Comparison of ENCODE assay signal across 33 cellular contexts in the genomic region with DNA sequence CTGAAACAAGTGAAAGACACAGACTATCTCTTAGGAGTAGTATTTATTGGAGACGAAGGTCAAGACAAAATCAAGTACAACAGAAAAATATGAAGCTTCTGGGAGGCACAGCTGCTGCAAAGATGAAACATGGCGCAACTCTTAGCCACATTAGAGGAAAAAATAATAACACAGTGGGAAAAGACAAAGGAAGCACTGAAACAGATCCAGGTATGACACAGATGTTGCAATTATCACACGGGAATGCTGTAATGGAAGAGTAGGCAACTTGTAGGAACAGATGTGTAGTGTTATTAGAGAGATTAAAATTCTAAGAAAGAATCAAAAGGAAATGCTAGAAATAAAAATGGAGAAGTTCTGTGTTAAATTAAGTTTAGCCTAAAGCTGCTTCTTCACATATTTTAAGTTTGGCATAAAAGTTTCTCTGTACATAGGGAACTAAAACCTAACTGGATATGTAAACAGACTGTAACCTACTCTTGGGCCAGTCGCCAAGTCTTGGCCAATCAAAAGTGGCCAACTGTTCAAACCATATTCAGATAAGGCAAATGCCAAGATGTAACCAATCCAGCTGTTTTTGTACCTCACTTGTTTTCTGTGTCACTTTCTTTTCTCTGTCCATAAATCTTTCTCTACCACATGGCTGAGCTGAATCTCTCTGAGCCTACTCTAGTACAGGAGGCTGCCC.
DNase-seq lines count a peak whose midpoint lies in the region; ATAC-seq, FAIRE-seq and TF ChIP-seq lines count a peak whose summit lies in the region.
"Had no signal": no experiment of that assay in that cellular context is flagged by ENCODE, and none has a peak within 500 bp of the region (broad histone marks: within the 10 kb centered on the region; RNA-seq: fewer than 3 reads in every experiment).

No MANE protein-coding gene starts in this region.

- WGBS in small intestine, 3 donors, result 34 to 71% (median 54%) methylated on average over 4 of the region's 4 CpGs
- 61 to 73% methylated on average over 3 to 4 of the region's 4 CpGs for WGBS in gastroesophageal sphincter (ENCODE audit: low coverage in 1 of 2), 2 donors

- TF ChIP-seq POLR2A in gastroesophageal sphincter (IDR thresholded peaks at IDR 0.05), result no peak

- H3K4me3 ChIP-seq in epithelial cell of esophagus (ENCODE audit: low read length), result no peak overlapping the region
- no peak overlapping the region for H3K4me3 ChIP-seq in small intestine (ENCODE audit: low read depth in 1 of 2, low read length in 2 of 2)
- H3K4me3 ChIP-seq in gastroesophageal sphincter, result no peak overlapping the region
- H3K4me3 ChIP-seq: GM23338, hepatocyte, left lung, PC-9, right atrium auricular region, thyroid gland had no signal

- H3K9me3 ChIP-seq in small intestine (ENCODE audit: control insufficient read depth, low read depth) (no peaks in the 10 kb centered on the region), gastroesophageal sphincter (no peaks in the 10 kb centered on the region)
- H3K9me3 ChIP-seq: right atrium auricular region, thyroid gland had no signal

- no peak overlapping the region for H3K27ac ChIP-seq in small intestine (ENCODE audit: low read depth in 1 of 2, low read length in 1 of 2)
- no peak overlapping the region for H3K27ac ChIP-seq in gastroesophageal sphincter
- H3K27ac ChIP-seq: 22Rv1, hepatocyte, left lung, PC-9, right atrium auricular region, thyroid gland had no signal

- H3K4me1 ChIP-seq in small intestine (ENCODE audit: control insufficient read depth in 2 of 2, insufficient read depth in 1 of 2, low read depth in 1 of 2, low read length in 1 of 2), result peaks cover 0 to 3% of the 10 kb centered on the region in 2 donors
- no peaks in the 10 kb centered on the region for H3K4me1 ChIP-seq in gastroesophageal sphincter
- H3K4me1 ChIP-seq: left lung, right atrium auricular region, thyroid gland had no signal

- TF ChIP-seq CTCF in epithelial cell of esophagus (IDR thresholded peaks at IDR 0.05; ENCODE audit: insufficient read depth, low read depth, low read length, missing control alignments) (no peak), gastroesophageal sphincter (IDR thresholded peaks at IDR 0.05) (no peak)

- H3K36me3 ChIP-seq in small intestine (ENCODE audit: control insufficient read depth in 2 of 2, insufficient read depth in 2 of 2, low read length in 2 of 2) (no peaks in the 10 kb centered on the region), gastroesophageal sphincter (no peaks in the 10 kb centered on the region)
- H3K36me3 ChIP-seq: left lung, right atrium auricular region, thyroid gland had no signal

- FAIRE-seq in small intestine (lab: Jason Lieb, UNC), result no peak
- FAIRE-seq: HTR-8/SVneo, TTC549 had no signal

- ATAC-seq in GM21723 (IDR thresholded peaks at IDR 0.05; ENCODE audit: unreplicated experiment), result no peak
- no peak for ATAC-seq in gastroesophageal sphincter
- ATAC-seq: activated CD4-positive, CD25-positive, alpha-beta regulatory T cell treated with anti-CD3 and anti-CD28 coated beads, Interleukin-2, amount 50 U/mL, for 24 hours; GM23338; left lung; natural killer cell; T-cell had no signal

- no peaks in the 10 kb centered on the region for H3K27me3 ChIP-seq in small intestine (ENCODE audit: control insufficient read depth in 2 of 2, insufficient read depth in 2 of 2, low read length in 2 of 2)
- H3K27me3 ChIP-seq in gastroesophageal sphincter, result no peaks in the 10 kb centered on the region
- H3K27me3 ChIP-seq: hepatocyte, left lung, right atrium auricular region, thyroid gland had no signal

- peak; percentile 29 for DNase-seq in DMS 273 (lab: John Stamatoyannopoulos, UW; ENCODE audit: unreplicated experiment)
- DNase-seq in DMS 273 treated with DMSO at 0.1 percent for 48 hours (lab: John Stamatoyannopoulos, UW), result no peak
- DNase-seq in OCI-M1 (lab: John Stamatoyannopoulos, UW), result peak; percentile 65
- DNase-seq in epithelial cell of esophagus (ENCODE audit: low read depth), result peak; percentile 38
- peak; percentile 5 for DNase-seq in small intestine
- DNase-seq in NCI-H1417 (lab: John Stamatoyannopoulos, UW), result no peak
- DNase-seq: activated CD4-positive, alpha-beta memory T cell treated with anti-CD3 and anti-CD28 coated beads, Interleukin-2, amount 10 ng/mL, durations not matched to agents 7 days and 5 days; activated effector memory CD4-positive, alpha-beta T cell treated with Interleukin-2 at 50 U/mL for 16 hours; activated naive CD8-positive, alpha-beta T cell treated with anti-CD3 and anti-CD28 coated beads, Interleukin-2, amount 10 ng/mL, durations not matched to agents 7 days and 5 days; AML-193; CD4-positive, alpha-beta memory T cell; DMS79; effector CD8-positive, alpha-beta T cell; erythroblast; foreskin fibroblast; left lung; natural killer cell; NCI-H1092 treated with DMSO at 0.1 percent for 48 hours; NCI-H226; PC-9; SIG-M5; stimulated activated naive CD4-positive, alpha-beta T cell treated with Interleukin-2 at 50 U/mL for 16 hours; T-cell; thyroid gland had no signal

- no peak for TF ChIP-seq EP300 in gastroesophageal sphincter (IDR thresholded peaks at IDR 0.05)

Comparison
In these comparisons a context has a peak if more than half of its experiments do, and no peak if none do; other contexts are left out.
1. DNase-seq: peak in DMS 273 (single experiment), OCI-M1 (single experiment), epithelial cell of esophagus (single experiment) and small intestine (single experiment); none in DMS 273 treated with DMSO at 0.1 percent for 48 hours (single experiment) and NCI-H1417 (0 of 3).